8 cellular contexts compared by ENCODE assay signal in genomic region chr3:187748050-187748481, GRCh38. TPM values are rescaled to one million over a fixed set of nuclear protein-coding genes. Genes with fewer than 3 reads are reported as not detected.
DNase-seq lines count a peak whose midpoint lies in the region; ATAC-seq and TF ChIP-seq lines count a peak whose summit lies in the region.

No MANE protein-coding gene starts in this region.

- no peaks in the 10 kb centered on the region for H3K27me3 Mint-ChIP-seq in activated naive CD4-positive, alpha-beta T cell treated with anti-CD3 and anti-CD28 coated beads for 36 hours (ENCODE audit: low read depth)

- H3K9me3 Mint-ChIP-seq in activated naive CD4-positive, alpha-beta T cell treated with anti-CD3 and anti-CD28 coated beads for 36 hours, result no peaks in the 10 kb centered on the region

- H3K36me3 ChIP-seq in MG63 (no peaks in the 10 kb centered on the region), upper lobe of right lung (no peaks in the 10 kb centered on the region)

- H3K9me3 ChIP-seq in MG63 (no peaks in the 10 kb centered on the region), upper lobe of right lung (no peaks in the 10 kb centered on the region)

- H3K27me3 ChIP-seq in MG63 (no peaks in the 10 kb centered on the region), upper lobe of right lung (no peaks in the 10 kb centered on the region)

- ATAC-seq in GM18907 (IDR thresholded peaks at IDR 0.05; ENCODE audit: unreplicated experiment), result peak; percentile 50
- peak; percentile 68 for ATAC-seq in upper lobe of right lung

- DNase-seq in AG09309 (ENCODE audit: low read depth) (no peak), MG63 (peak; percentile 84), SK-MEL-5 (ENCODE audit: low read depth, low spot score) (peak; percentile 92), head of caudate nucleus (peak; percentile 84 to 98 (median 95)), posterior cingulate gyrus (peak; percentile 81 to 98 (median 94)), upper lobe of right lung (peak; percentile 92)
- DNase-seq in activated naive CD4-positive, alpha-beta T cell treated with anti-CD3 and anti-CD28 coated beads for 36 hours, result peak; percentile 97

- H3K4me1 Mint-ChIP-seq in activated naive CD4-positive, alpha-beta T cell treated with anti-CD3 and anti-CD28 coated beads for 36 hours (ENCODE audit: low read depth), result peaks cover 47% of the 10 kb centered on the region

- H3K27ac ChIP-seq in upper lobe of right lung, result peak overlapping the region; percentile 100

- H3K4me3 Mint-ChIP-seq in activated naive CD4-positive, alpha-beta T cell treated with anti-CD3 and anti-CD28 coated beads for 36 hours, result no peak overlapping the region

- H3K36me3 Mint-ChIP-seq in activated naive CD4-positive, alpha-beta T cell treated with anti-CD3 and anti-CD28 coated beads for 36 hours (ENCODE audit: low read depth), result peaks cover 14% of the 10 kb centered on the region

- H3K4me3 ChIP-seq in AG09309 (ENCODE audit: control insufficient read depth, low read depth, low read length) (no peak overlapping the region), MG63 (no peak overlapping the region), upper lobe of right lung (no peak overlapping the region)

- peak overlapping the region; percentile 97 for H3K27ac Mint-ChIP-seq in activated naive CD4-positive, alpha-beta T cell treated with anti-CD3 and anti-CD28 coated beads for 36 hours

- CTCF ChIA-PET in activated naive CD4-positive, alpha-beta T cell treated with anti-CD3 and anti-CD28 coated beads for 36 hours (lab: Charles Lee), result interaction anchor here (0.6 to 5.3 kb wide), 21 partner anchors 9 to 575 kb away, joined by 3 to 40 read pairs (median 4); no protein-coding TSS in a partner anchor

- TF ChIP-seq CTCF in AG09309 (IDR thresholded peaks at IDR 0.05; ENCODE audit: control insufficient read depth, insufficient read depth, low read depth, low read length, missing control alignments) (peak; percentile 99), upper lobe of right lung (IDR thresholded peaks at IDR 0.05) (peak; percentile 99)

- in situ Hi-C loops in SK-MEL-5 (cut with HindIII; ENCODE audit: low pct_unique_long_range_greater_than_20kb, low sequenced_read_pairs), result loop anchor here (10.0 to 25.0 kb wide), 4 partner anchors 387 to 1397 kb away; no protein-coding TSS in a partner anchor

- peaks cover 31% of the 10 kb centered on the region for H3K4me1 ChIP-seq in upper lobe of right lung

- intact Hi-C loops in activated naive CD4-positive, alpha-beta T cell treated with anti-CD3 and anti-CD28 coated beads for 36 hours (cut with micrococcal nuclease), result loop anchor here (1.0 to 10.0 kb wide), 7 partner anchors 8 to 1813 kb away; partner anchors contain the start of gene TRA2B
- intact Hi-C loops in head of caudate nucleus (cut with DNase I) (loop anchor here (10.0 kb wide), 2 partner anchors 517 to 837 kb away; no protein-coding TSS in a partner anchor), posterior cingulate gyrus (cut with DNase I) (loop anchor here (5.0 kb wide), 1 partner anchor 409 kb away; no protein-coding TSS in a partner anchor), upper lobe of right lung (cut with DNase I) (no loop called here)

RNA-seq across cellular contexts. Expression of gene BCL6, which starts 2.8 kb away (rescaled TPM):
- total RNA-seq in MG63 (2014; rRNA removed; shearing (Covaris generic); ENCODE audit: low replicate concordance), result 5.5 and 6.2 TPM in 2 replicates
- 8.1 and 10.2 TPM in 2 replicates for total RNA-seq in SK-MEL-5 (2014; rRNA removed; shearing (Covaris generic))
- polyA plus RNA-seq in SK-MEL-5 (2015; cell fraction: cytosol; rRNA removed), result 18.8 and 21.9 TPM in 2 replicates
- 54.8 and 72.5 TPM in 2 replicates for polyA plus RNA-seq in SK-MEL-5 (2015; cell fraction: nucleus; rRNA removed)
- total RNA-seq in activated naive CD4-positive, alpha-beta T cell treated with anti-CD3 and anti-CD28 coated beads for 36 hours, result 100 to 1,000 TPM in 1 of 2 experiments, 10 to 100 TPM in 1; 98.9 to 101 TPM
- total RNA-seq in upper lobe of right lung, result 106 TPM

RNA-seq across cellular contexts. Expression of gene RTP2, which starts 45.7 kb away (rescaled TPM):
- total RNA-seq in MG63 (2014; rRNA removed; shearing (Covaris generic); ENCODE audit: low replicate concordance), result not detected in 2 replicates
- total RNA-seq in SK-MEL-5 (2014; rRNA removed; shearing (Covaris generic)), result not detected in 2 replicates
- not detected in 2 replicates for polyA plus RNA-seq in SK-MEL-5 (2015; cell fraction: cytosol; rRNA removed)
- not detected in 2 replicates for polyA plus RNA-seq in SK-MEL-5 (2015; cell fraction: nucleus; rRNA removed)
- total RNA-seq in activated naive CD4-positive, alpha-beta T cell treated with anti-CD3 and anti-CD28 coated beads for 36 hours, result not detected
- not detected for total RNA-seq in upper lobe of right lung
